In genomic region chr1:46467183-46467504, GRCh38 we compare ENCODE assay signal across 9 cellular contexts. TPM values are rescaled to one million over a fixed set of nuclear protein-coding genes. Genes with fewer than 3 reads are reported as not detected.
DNase-seq lines count a peak whose midpoint lies in the region; ATAC-seq, FAIRE-seq and TF ChIP-seq lines count a peak whose summit lies in the region.
"Had no signal": no experiment of that assay in that cellular context is flagged by ENCODE, and none has a peak within 500 bp of the region (broad histone marks: within the 10 kb centered on the region; RNA-seq: fewer than 3 reads in every experiment).

No MANE protein-coding gene starts in this region.

- TF ChIP-seq RAD21 in HepG2 (CRISPR knock-in tag; IDR thresholded peaks at IDR 0.05): no peak

- H3K27ac ChIP-seq in HepG2 (ENCODE audit: extremely low read length, insufficient read depth, low read length) (no peak overlapping the region), right lobe of liver (no peak overlapping the region), mammary epithelial cell (ENCODE audit: insufficient read depth, low read depth, low read length) (no peak overlapping the region), muscle layer of duodenum (ENCODE audit: low read length) (no peak overlapping the region), caudate nucleus (ENCODE audit: low read depth, low read length) (no peak overlapping the region)

- ATAC-seq in HepG2 (peak; percentile 40), right lobe of liver (no peak)

- FAIRE-seq in HepG2 (lab: Jason Lieb, UNC): no peak

- TF ChIP-seq POLR2A in HepG2 (IDR thresholded peaks at IDR 0.05; ENCODE audit: insufficient read depth in 1 of 2, low read depth in 2 of 2, low read length in 2 of 2): no peak
- TF ChIP-seq POLR2A in right lobe of liver (IDR thresholded peaks at IDR 0.05): no peak

- H3K4me1 ChIP-seq in HepG2 (ENCODE audit: insufficient read depth, low read length) (peaks cover 12% of the 10 kb centered on the region), right lobe of liver (peaks cover 0 to 7% (median 0%) of the 10 kb centered on the region in 4 donors), mammary epithelial cell (ENCODE audit: insufficient read depth, low read length) (peaks cover 5% of the 10 kb centered on the region), muscle layer of duodenum (ENCODE audit: control insufficient read depth in 1 of 2, insufficient read depth in 2 of 2, low read length in 2 of 2) (peaks cover 0 to 5% of the 10 kb centered on the region in 2 donors)

- H3K9ac ChIP-seq in HepG2 (ENCODE audit: insufficient read depth, low read depth, low read length): no peak overlapping the region
- no peak overlapping the region for H3K9ac ChIP-seq in mammary epithelial cell (ENCODE audit: insufficient read depth, low read length)

- TF ChIP-seq EP300 in HepG2 (IDR thresholded peaks at IDR 0.05; ENCODE audit: low read depth in 2 of 2, low read length in 2 of 2) (no peak), HepG2 (CRISPR knock-in tag; IDR thresholded peaks at IDR 0.05; ENCODE audit: borderline replicate concordance) (no peak)

- WGBS in HepG2 (ENCODE audit: low lambda C conversion rate): 38% methylated on average over 4 of the region's 8 CpGs
- 36% methylated on average over 3 of the region's 8 CpGs for WGBS in right lobe of liver (ENCODE audit: insufficient coverage, low coverage, low lambda C conversion rate, missing lambda C conversion rate)
- WGBS in mammary epithelial cell (ENCODE audit: low coverage, missing lambda C conversion rate): 95% methylated on average over 5 of the region's 8 CpGs

- H3K9me3 ChIP-seq in HepG2 (ENCODE audit: low read length): no peaks in the 10 kb centered on the region
- H3K9me3 ChIP-seq in right lobe of liver: no peaks in the 10 kb centered on the region
- no peaks in the 10 kb centered on the region for H3K9me3 ChIP-seq in mammary epithelial cell (replicated peaks; ENCODE audit: insufficient read depth, low read length)
- no peaks in the 10 kb centered on the region for H3K9me3 ChIP-seq in muscle layer of duodenum (ENCODE audit: control insufficient read depth in 1 of 2, low read length in 2 of 2)

- POLR2A ChIA-PET in HepG2 (lab: Yijun Ruan, JAX): no interaction called here

- no peaks in the 10 kb centered on the region for H4K20me1 ChIP-seq in HepG2 (ENCODE audit: insufficient read depth, low read length)
- no peaks in the 10 kb centered on the region for H4K20me1 ChIP-seq in mammary epithelial cell (ENCODE audit: insufficient read depth, low read length)

- dilution Hi-C loops in mammary epithelial cell (cut with HindIII; ENCODE audit: low sequenced_read_pairs): no loop called here

- H3K27me3 ChIP-seq in HepG2 (ENCODE audit: control insufficient read depth in 1 of 2, insufficient read depth in 2 of 2, low read length in 2 of 2): peaks cover 11 to 65% of the 10 kb centered on the region in 2 experiments; a peak in 4 of 5 replicates
- H3K27me3 ChIP-seq in right lobe of liver: peaks cover 0 to 4% of the 10 kb centered on the region in 2 donors
- H3K27me3 ChIP-seq in mammary epithelial cell (ENCODE audit: insufficient read depth, low read length): peaks cover 14% of the 10 kb centered on the region
- H3K27me3 ChIP-seq in muscle layer of duodenum (ENCODE audit: low read depth, low read length): peaks cover 8% of the 10 kb centered on the region

- DNase-seq in HepG2 (ENCODE audit: low spot score) (no peak), right lobe of liver (no peak), mammary epithelial cell (no peak), D341Med (ENCODE audit: low spot score) (no peak), caudate nucleus (lab: John Stamatoyannopoulos, UW) (no peak), NCI-H1048 (lab: John Stamatoyannopoulos, UW) (no peak), NCI-H187 treated with DMSO at 0.1 percent for 48 hours (lab: John Stamatoyannopoulos, UW) (no peak)
- DNase-seq: NCI-H2029 had no signal

- TF ChIP-seq CTCF in HepG2 (CRISPR knock-in tag; IDR thresholded peaks at IDR 0.05) (no peak), right lobe of liver (IDR thresholded peaks at IDR 0.05) (no peak), mammary epithelial cell (conservative IDR thresholded peaks at IDR 0.05 in 1 of 2, IDR thresholded peaks at IDR 0.05 in 1 of 2; ENCODE audit: extremely low read depth in 1 of 2, insufficient read depth in 1 of 2, low read depth in 1 of 2, low read length in 2 of 2) (no peak)

- H3K36me3 ChIP-seq in HepG2 (replicated peaks in 1 of 2; ENCODE audit: control insufficient read depth in 1 of 2, insufficient read depth in 2 of 2, low read length in 2 of 2) (no peaks in the 10 kb centered on the region), right lobe of liver (no peaks in the 10 kb centered on the region), mammary epithelial cell (ENCODE audit: insufficient read depth, low read length) (no peaks in the 10 kb centered on the region), muscle layer of duodenum (ENCODE audit: control insufficient read depth in 1 of 2, insufficient read depth in 2 of 2, low read length in 2 of 2) (no peaks in the 10 kb centered on the region)

- BruUV-seq in HepG2 (replicated peaks; lab: Mats Ljungman, UMichigan) (no TSS peak), mammary epithelial cell (replicated peaks; lab: Mats Ljungman, UMichigan) (no TSS peak)

- CTCF ChIA-PET in HepG2 (lab: Yijun Ruan, JAX; ENCODE audit: low intra/inter-chr PET ratio, low total read pairs) (no interaction called here), mammary epithelial cell (lab: Charles Lee; ENCODE audit: low non-redundant PET) (no interaction called here)

- in situ Hi-C loops in HepG2 (cut with HindIII; ENCODE audit: extremely low pct_ligation_motif_present, low pct_unique_long_range_greater_than_20kb): no loop called here
- in situ Hi-C loops in mammary epithelial cell (cut with MboI; ENCODE audit: low sequenced_read_pairs in 2 of 2): no loop called here

- H3K4me2 ChIP-seq in HepG2 (ENCODE audit: low read depth, low read length) (peak overlapping the region; percentile 63), mammary epithelial cell (ENCODE audit: insufficient read depth, low read depth, low read length) (peak overlapping the region; percentile 87)

- H3K4me3 ChIP-seq in HepG2 (replicated peaks in 1 of 3; ENCODE audit: insufficient read depth in 1 of 3, low read depth in 2 of 3, low read length in 3 of 3) (peak overlapping the region in 2 of 3 experiments; percentile 49 to 68; a peak in 3 of 6 replicates), right lobe of liver (peak overlapping the region in 1 of 3 donors; percentile 54), mammary epithelial cell (replicated peaks in 1 of 3; ENCODE audit: insufficient read depth in 1 of 3, low read depth in 2 of 3, low read length in 3 of 3) (no peak overlapping the region), muscle layer of duodenum (ENCODE audit: low read depth in 1 of 2, low read length in 2 of 2) (peak overlapping the region; percentile 39 to 77)

- H3K79me2 ChIP-seq in HepG2 (ENCODE audit: insufficient read depth, low read length) (no peaks in the 10 kb centered on the region), mammary epithelial cell (ENCODE audit: insufficient read depth, low read length) (no peaks in the 10 kb centered on the region)

- no peak overlapping the region for H2AFZ ChIP-seq in HepG2 (ENCODE audit: low read length)
- peak overlapping the region; percentile 74 for H2AFZ ChIP-seq in mammary epithelial cell (ENCODE audit: low read depth, low read length)

- intact Hi-C loops in HepG2 (cut with micrococcal nuclease; ENCODE audit: unreplicated experiment): no loop called here
- intact Hi-C loops in right lobe of liver (cut with DNase I): no loop called here
- intact Hi-C loops in mammary epithelial cell (cut with micrococcal nuclease): no loop called here

TF ChIP-seq in HepG2, 621 proteins besides CTCF, POLR2A, EP300 and RAD21:
- TF ChIP-seq PITX1 (CRISPR knock-in tag; IDR thresholded peaks at IDR 0.05) (no peak), TCF7 (IDR thresholded peaks at IDR 0.05; ENCODE audit: low read depth) (no peak), ASH2L (IDR thresholded peaks at IDR 0.05; ENCODE audit: insufficient read length, low read depth, low read length) (no peak), TBP (CRISPR knock-in tag; IDR thresholded peaks at IDR 0.05) (no peak)

RNA-seq across cellular contexts. Expression of gene DMBX1, which starts 22.5 kb away (rescaled TPM):
- total RNA-seq in HepG2 (2016; rRNA removed; fragmentation: Illumina TruSeq; extraction: Trizol) (not detected in 2 replicates), right lobe of liver (not detected), mammary epithelial cell (not detected)
- not detected in 2 replicates for total RNA-seq in HepG2 (2016; cell fraction: cytosol; rRNA removed; fragmentation: Illumina TruSeq; extraction: Trizol; ENCODE audit: low read depth)
- not detected in 2 replicates for total RNA-seq in HepG2 (2016; cell fraction: insoluble cytoplasmic fraction; rRNA removed; fragmentation: Illumina TruSeq; extraction: Trizol)
- not detected in 2 replicates for total RNA-seq in HepG2 (2016; cell fraction: membrane; rRNA removed; fragmentation: Illumina TruSeq; extraction: Trizol)
- not detected in 2 replicates for total RNA-seq in HepG2 (2016; cell fraction: nucleus; rRNA removed; fragmentation: Illumina TruSeq; extraction: Trizol)
- polyA plus RNA-seq in HepG2 (2011; rRNA removed) (not detected in 2 replicates), mammary epithelial cell (not detected)
- not detected in 2 replicates for polyA plus RNA-seq in HepG2 (2011; cell fraction: cytosol; rRNA removed)
- polyA plus RNA-seq in HepG2 (2011; cell fraction: nucleus; rRNA removed): not detected in 2 replicates
- not detected in 2 replicates for polyA plus RNA-seq in HepG2 (2012)
- not detected in 2 replicates for polyA plus RNA-seq in HepG2 (2016; cell fraction: cytosol; fragmentation: Illumina TruSeq; extraction: Trizol; ENCODE audit: low read depth)
- not detected in 2 replicates for polyA plus RNA-seq in HepG2 (2016; cell fraction: insoluble cytoplasmic fraction; fragmentation: Illumina TruSeq; extraction: Trizol; ENCODE audit: low read depth)
- polyA plus RNA-seq in HepG2 (2016; cell fraction: membrane; fragmentation: Illumina TruSeq; extraction: Trizol; ENCODE audit: low read depth): not detected in 2 replicates
- polyA plus RNA-seq in HepG2 (2016; cell fraction: nucleus; fragmentation: Illumina TruSeq; extraction: Trizol; ENCODE audit: insufficient read depth, low read depth): not detected in 2 replicates
- 1.9 TPM in 1 of 2 replicates, not detected in the other for polyA minus RNA-seq in HepG2 (2011; rRNA and poly(A)+ RNA removed; ENCODE audit: low replicate concordance)
- polyA minus RNA-seq in HepG2 (2011; cell fraction: cytosol; rRNA and poly(A)+ RNA removed): not detected in 2 replicates
- polyA minus RNA-seq in HepG2 (2011; cell fraction: nucleus; rRNA and poly(A)+ RNA removed): not detected in 2 replicates
- polyA minus RNA-seq in mammary epithelial cell: not detected

Comparison
In these comparisons a context has a peak if more than half of its experiments do, and no peak if none do; other contexts are left out.
1. H3K4me3 ChIP-seq: peak in HepG2 (2 of 3) and muscle layer of duodenum (2 of 2); none in mammary epithelial cell (0 of 3).